12 cellular contexts compared by ENCODE assay signal in genomic region chr7:20796565-20796964, GRCh38. TPM values are rescaled to one million over a fixed set of nuclear protein-coding genes. Genes with fewer than 3 reads are reported as not detected.
DNase-seq lines count a peak whose midpoint lies in the region; ATAC-seq, FAIRE-seq and TF ChIP-seq lines count a peak whose summit lies in the region.
"Had no signal": no experiment of that assay in that cellular context is flagged by ENCODE, and none has a peak within 500 bp of the region (broad histone marks: within the 10 kb centered on the region; RNA-seq: fewer than 3 reads in every experiment).

No MANE protein-coding gene starts in this region.

- ATAC-seq in GM18520 (IDR thresholded peaks at IDR 0.05; ENCODE audit: unreplicated experiment) (peak; percentile 39), HG03565 (IDR thresholded peaks at IDR 0.05; ENCODE audit: unreplicated experiment) (peak; percentile 32), K562 (no peak), Right ventricle myocardium superior (ENCODE audit: poor library complexity) (no peak), right cardiac atrium (no peak), HG02884 (IDR thresholded peaks at IDR 0.05; ENCODE audit: unreplicated experiment) (no peak)

- intact Hi-C loops in K562 (cut with micrococcal nuclease) (no loop called here), Right ventricle myocardium superior (cut with DNase I) (no loop called here), right cardiac atrium (cut with DNase I) (no loop called here)

- no peak for DNase-seq in K562 (ENCODE audit: extremely low read depth in 1 of 4, low spot score in 3 of 4)
- no peak for DNase-seq in neural crest cell (ENCODE audit: low read depth, low spot score)
- DNase-seq in Right ventricle myocardium superior: no peak
- DNase-seq in right cardiac atrium: no peak
- DNase-seq: Calu3; effector CD4-positive, alpha-beta T cell; MG63; NCI-H2171 had no signal

- no peaks in the 10 kb centered on the region for H3K36me3 Mint-ChIP-seq in neural crest cell (ENCODE audit: low read depth)

- H3K27ac Mint-ChIP-seq in neural crest cell (ENCODE audit: unreplicated experiment): no peak overlapping the region

- H2AFZ ChIP-seq in K562 (ENCODE audit: low read depth, low read length): no peak overlapping the region

- 21% methylated on average over 7 of the region's 7 CpGs for WGBS in K562 (ENCODE audit: insufficient coverage, low coverage, missing lambda C conversion rate)
- 11% methylated on average over 7 of the region's 7 CpGs for WGBS in right cardiac atrium

- TF ChIP-seq POLR2A in K562 (conservative IDR thresholded peaks at IDR 0.05): no peak

- H3K9me3 ChIP-seq in K562 (replicated peaks; ENCODE audit: control insufficient read depth, insufficient read depth, low read depth, low read length) (no peaks in the 10 kb centered on the region), right cardiac atrium (ENCODE audit: control insufficient read depth, low read length) (peaks cover 1% of the 10 kb centered on the region)
- H3K9me3 ChIP-seq: MG63, suprapubic skin had no signal

- H3K4me3 Mint-ChIP-seq in neural crest cell: peak overlapping the region; percentile 95

- H4K20me1 ChIP-seq in K562 (replicated peaks; ENCODE audit: control insufficient read depth, insufficient read depth, low read length): peaks cover 4% of the 10 kb centered on the region; the same call in 1 of the 2 replicates

- H3K9me1 ChIP-seq in K562 (ENCODE audit: control insufficient read depth, insufficient read depth, low read length): no peaks in the 10 kb centered on the region

- in situ Hi-C loops in K562 (cut with MboI): no loop called here

- peaks cover 8 to 14% of the 10 kb centered on the region in 2 experiments; a peak in 3 of 5 replicates for H3K4me1 ChIP-seq in K562 (replicated peaks in 1 of 2; ENCODE audit: control insufficient read depth in 2 of 2, insufficient read depth in 2 of 2, low read length in 2 of 2)
- H3K4me1 ChIP-seq in right cardiac atrium (ENCODE audit: control insufficient read depth, insufficient read depth, low read length): peaks cover 2% of the 10 kb centered on the region

- POLR2A ChIA-PET in K562 (lab: Yijun Ruan, JAX): no interaction called here

- no peak overlapping the region for H3K27ac ChIP-seq in K562 (ENCODE audit: extremely low read depth, low read depth, low read length)
- no peak overlapping the region for H3K27ac ChIP-seq in right cardiac atrium (ENCODE audit: low read length)
- H3K27ac ChIP-seq: suprapubic skin had no signal

- H3K79me2 ChIP-seq in K562 (ENCODE audit: control insufficient read depth, insufficient read depth, low read length): no peaks in the 10 kb centered on the region

- peaks cover 84% of the 10 kb centered on the region for H3K27me3 Mint-ChIP-seq in neural crest cell (ENCODE audit: low read depth)

- H3K4me1 Mint-ChIP-seq in neural crest cell: peaks cover 61% of the 10 kb centered on the region

- CTCF ChIA-PET in K562 (lab: Yijun Ruan, JAX; ENCODE audit: low intra/inter-chr PET ratio): no interaction called here

- H3K4me2 ChIP-seq in K562 (ENCODE audit: insufficient read depth, low read length): no peak overlapping the region

- FAIRE-seq in K562 (lab: Jason Lieb, UNC): peak; percentile 15

- BruUV-seq in K562 (replicated peaks; lab: Mats Ljungman, UMichigan): no TSS peak

- TF ChIP-seq CTCF in K562 (IDR thresholded peaks at IDR 0.05 in 2 of 3, conservative IDR thresholded peaks at IDR 0.05 in 1 of 3; ENCODE audit: insufficient read depth in 2 of 3, low read depth in 1 of 3, low read length in 3 of 3) (no peak), neural crest cell (conservative IDR thresholded peaks at IDR 0.05) (no peak)

- H3K9me3 Mint-ChIP-seq in neural crest cell: no peaks in the 10 kb centered on the region

- H3K27me3 ChIP-seq in K562 (ENCODE audit: control insufficient read depth in 2 of 2, insufficient read depth in 2 of 2, low read length in 2 of 2) (peaks cover 16 to 28% of the 10 kb centered on the region in 2 experiments), right cardiac atrium (ENCODE audit: control insufficient read depth, insufficient read depth) (peaks cover 15% of the 10 kb centered on the region)

- H3K36me3 ChIP-seq in K562 (ENCODE audit: control insufficient read depth, insufficient read depth, low read length): no peaks in the 10 kb centered on the region
- H3K36me3 ChIP-seq: MG63, suprapubic skin had no signal

- no peak overlapping the region for H3K9ac ChIP-seq in K562 (ENCODE audit: insufficient read depth in 1 of 2, low read depth in 2 of 2, low read length in 2 of 2)

- no peak overlapping the region for H3K4me3 ChIP-seq in K562
- H3K4me3 ChIP-seq in right cardiac atrium (ENCODE audit: low read length): no peak overlapping the region

- no peak for TF ChIP-seq RAD21 in K562 (CRISPR knock-in tag; conservative IDR thresholded peaks at IDR 0.05 in 1 of 2, IDR thresholded peaks at IDR 0.05 in 1 of 2)

- no peak for TF ChIP-seq EP300 in K562 (IDR thresholded peaks at IDR 0.05; ENCODE audit: low read length)

TF ChIP-seq in K562, 482 proteins besides CTCF, POLR2A, EP300 and RAD21:
- TF ChIP-seq U2AF2 (optimal IDR thresholded peaks at IDR 0.05; ENCODE audit: low read depth, low read length) (no peak), BMI1 (IDR thresholded peaks at IDR 0.05; ENCODE audit: low read length) (peak; percentile 58; the same call in 1 of the 2 replicates), CBX8 (IDR thresholded peaks at IDR 0.05; ENCODE audit: borderline replicate concordance, extremely low read depth, low read depth, low read length, poor library complexity, severe bottlenecking) (peak; percentile 85), HMGXB4 (CRISPR knock-in tag; IDR thresholded peaks at IDR 0.05) (no peak), CBX2 (IDR thresholded peaks at IDR 0.05; ENCODE audit: insufficient read depth, low read length, poor library complexity, severe bottlenecking) (peak; percentile 84), THRA (IDR thresholded peaks at IDR 0.05) (no peak)

RNA-seq across cellular contexts. Expression of gene SP8, which starts 9.9 kb away (rescaled TPM):
- total RNA-seq in K562 (2011; cell fraction: chromatin; rRNA removed; ENCODE audit: low replicate concordance): 0.53 and 0.62 TPM in 2 replicates
- total RNA-seq in K562 (2011; cell fraction: nucleolus; rRNA removed): 0.53 and 0.83 TPM in 2 replicates
- 0.59 and 0.76 TPM in 2 replicates for total RNA-seq in K562 (2011; cell fraction: nucleoplasm; rRNA removed)
- 0.16 and 0.73 TPM in 2 replicates for total RNA-seq in K562 (2014; rRNA removed)
- total RNA-seq in K562 (2014; rRNA removed; fragmentation: Illumina TruSeq; extraction: Trizol): 0.13 and 0.15 TPM in 2 replicates
- 0.14 and 0.15 TPM in 2 replicates for total RNA-seq in K562 (2015; rRNA removed; fragmentation: Illumina TruSeq; extraction: Trizol)
- 1.0 and 1.2 TPM in 2 replicates for total RNA-seq in K562 (2021)
- 0.23 and 0.35 TPM in 2 replicates for polyA plus RNA-seq in K562 (2011; rRNA removed)
- 0.22 and 1.8 TPM in 2 replicates for polyA plus RNA-seq in K562 (2011; cell fraction: cytosol; rRNA removed)
- polyA plus RNA-seq in K562 (2011; cell fraction: nucleus; rRNA removed): 0.37 and 1.5 TPM in 2 replicates
- polyA plus RNA-seq in K562 (2012): 0.27 and 0.30 TPM in 2 replicates
- polyA plus RNA-seq in K562 (2014; fragmentation: Illumina TruSeq; extraction: Trizol): 0.18 and 0.19 TPM in 2 replicates
- under 1 TPM; 0.04 to 0.06 TPM for polyA plus RNA-seq in K562 (2014; fragmentation: Nextera tagmentation; extraction: Ambion mirVana)
- 0.09 and 0.23 TPM in 2 replicates for polyA plus RNA-seq in K562 (2014; rRNA removed)
- polyA minus RNA-seq in K562 (2011; rRNA and poly(A)+ RNA removed): 0.12 and 0.56 TPM in 2 replicates
- polyA minus RNA-seq in K562 (2011; cell fraction: cytosol; rRNA and poly(A)+ RNA removed): 0.86 TPM in 1 of 2 replicates, not detected in the other
- polyA minus RNA-seq in K562 (2011; cell fraction: nucleus; rRNA and poly(A)+ RNA removed): 0.89 and 2.0 TPM in 2 replicates
- 33.7 and 34.1 TPM in 2 replicates for total RNA-seq in neural crest cell
- not detected for total RNA-seq in Right ventricle myocardium superior
- not detected for total RNA-seq in right cardiac atrium
- polyA plus RNA-seq in right cardiac atrium: not detected
- total RNA-seq: Calu3 had no signal

Comparison
In these comparisons a context has a peak if more than half of its experiments do, and no peak if none do; other contexts are left out.
1. ATAC-seq: peak in GM18520 (single experiment) and HG03565 (single experiment); none in K562 (single experiment), Right ventricle myocardium superior (single experiment), right cardiac atrium (0 of 2) and HG02884 (single experiment).
2. RNA of gene SP8, which starts 9.9 kb away (total RNA-seq): 33.7 to 34.1 TPM in neural crest cell; 0.13 to 1.2 TPM in K562, not detected in Right ventricle myocardium superior (single experiment) and not detected in right cardiac atrium; every median in the first group is over 10 times any median in the second.